Comparison of ENCODE assay signal across 10 cellular contexts in the genomic region with DNA sequence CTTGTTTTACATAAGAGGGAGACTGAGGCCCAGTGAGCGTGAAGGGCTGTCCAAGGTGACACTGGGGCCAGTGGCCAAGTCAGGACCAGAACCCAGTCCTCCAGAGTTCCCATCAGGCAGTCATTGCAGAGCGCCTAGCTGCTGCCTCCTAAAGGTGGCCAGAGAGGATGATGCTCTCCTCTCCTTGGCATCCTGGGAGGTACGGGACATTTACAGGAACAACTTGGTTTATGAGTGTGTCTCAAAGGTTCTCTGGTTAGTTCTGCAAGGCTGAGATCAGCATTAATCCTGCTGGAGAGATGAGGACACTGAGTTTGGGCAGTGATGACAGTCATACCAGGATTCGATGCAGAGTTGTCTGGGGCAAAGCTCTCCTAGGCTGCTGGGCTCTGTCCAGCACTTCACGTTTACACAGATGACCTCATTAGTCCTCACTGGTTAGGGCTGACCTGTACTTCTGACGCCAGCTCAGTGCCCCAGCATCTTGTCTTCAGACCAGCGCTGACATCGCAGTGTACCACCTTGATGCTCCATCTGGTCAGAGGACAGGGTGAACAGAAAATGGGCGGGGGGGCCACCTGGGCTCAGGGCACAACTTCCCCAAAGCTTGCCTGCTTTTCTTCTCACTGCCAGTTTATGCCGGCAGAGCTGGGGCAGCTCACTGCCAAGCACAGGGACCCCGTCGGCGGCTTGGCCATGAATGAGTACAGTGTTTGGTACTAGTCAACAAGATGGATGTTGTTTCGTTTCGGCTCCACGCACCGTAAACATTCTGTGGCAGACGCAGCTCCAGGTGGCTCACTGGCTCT.
DNase-seq lines count a peak whose midpoint lies in the region; ATAC-seq, FAIRE-seq and TF ChIP-seq lines count a peak whose summit lies in the region.
"Had no signal": no experiment of that assay in that cellular context is flagged by ENCODE, and none has a peak within 500 bp of the region (broad histone marks: within the 10 kb centered on the region; RNA-seq: fewer than 3 reads in every experiment).

No MANE protein-coding gene starts in this region.

- H3K27me3 ChIP-seq in endodermal cell (ENCODE audit: control insufficient read depth, insufficient read depth, low read length, poor library complexity, severe bottlenecking) (no peaks in the 10 kb centered on the region), osteoblast (ENCODE audit: insufficient read depth, low read length) (no peaks in the 10 kb centered on the region), colonic mucosa (no peaks in the 10 kb centered on the region)
- no peaks in the 10 kb centered on the region for H3K27me3 ChIP-seq in CD8-positive, alpha-beta memory T cell (ENCODE audit: insufficient read depth, low read length, poor library complexity, severe bottlenecking)

- FAIRE-seq in GM12892 (lab: Jason Lieb, UNC), result no peak

- H3K4me2 ChIP-seq in osteoblast (ENCODE audit: insufficient read depth, low read length), result no peak overlapping the region

- POLR2A ChIA-PET in CD8-positive, alpha-beta memory T cell (lab: Charles Lee), result no interaction called here

- no peaks in the 10 kb centered on the region for H3K4me1 Mint-ChIP-seq in endodermal cell
- no peaks in the 10 kb centered on the region for H3K4me1 Mint-ChIP-seq in CD8-positive, alpha-beta memory T cell

- no peaks in the 10 kb centered on the region for H3K36me3 Mint-ChIP-seq in endodermal cell (ENCODE audit: low read depth)
- H3K36me3 Mint-ChIP-seq in CD8-positive, alpha-beta memory T cell, result no peaks in the 10 kb centered on the region

- H3K9me3 Mint-ChIP-seq in endodermal cell, result no peaks in the 10 kb centered on the region
- no peaks in the 10 kb centered on the region for H3K9me3 Mint-ChIP-seq in CD8-positive, alpha-beta memory T cell
- H3K9me3 Mint-ChIP-seq: nephron had no signal

- peaks cover 34% of the 10 kb centered on the region for H4K20me1 ChIP-seq in osteoblast (ENCODE audit: insufficient read depth, low read length)

- no peak overlapping the region for H3K27ac Mint-ChIP-seq in endodermal cell
- H3K27ac Mint-ChIP-seq in CD8-positive, alpha-beta memory T cell, result no peak overlapping the region
- H3K27ac Mint-ChIP-seq: nephron had no signal

- H3K36me3 ChIP-seq in endodermal cell (ENCODE audit: control insufficient read depth, insufficient read depth, low read length), result no peaks in the 10 kb centered on the region
- no peaks in the 10 kb centered on the region for H3K36me3 ChIP-seq in osteoblast (ENCODE audit: insufficient read depth, low read length)
- no peaks in the 10 kb centered on the region for H3K36me3 ChIP-seq in colonic mucosa
- no peaks in the 10 kb centered on the region for H3K36me3 ChIP-seq in CD8-positive, alpha-beta memory T cell (ENCODE audit: insufficient read depth, low read length)

- H3K9me3 ChIP-seq in endodermal cell (ENCODE audit: control insufficient read depth, low read length) (no peaks in the 10 kb centered on the region), osteoblast (ENCODE audit: low read depth, low read length) (no peaks in the 10 kb centered on the region), colonic mucosa (no peaks in the 10 kb centered on the region)
- no peaks in the 10 kb centered on the region for H3K9me3 ChIP-seq in CD8-positive, alpha-beta memory T cell (ENCODE audit: low read length)

- CTCF ChIA-PET in CD8-positive, alpha-beta memory T cell (lab: Charles Lee), result no interaction called here

- no peak overlapping the region for H2AFZ ChIP-seq in osteoblast (ENCODE audit: low read length)

- H3K4me1 ChIP-seq in endodermal cell (ENCODE audit: control insufficient read depth, insufficient read depth, low read length), result no peaks in the 10 kb centered on the region
- peaks cover 9% of the 10 kb centered on the region for H3K4me1 ChIP-seq in osteoblast (ENCODE audit: insufficient read depth, low read length)
- H3K4me1 ChIP-seq in colonic mucosa, result no peaks in the 10 kb centered on the region
- no peaks in the 10 kb centered on the region for H3K4me1 ChIP-seq in CD8-positive, alpha-beta memory T cell (ENCODE audit: insufficient read depth, low read length)

- no peak for TF ChIP-seq CTCF in endodermal cell (conservative IDR thresholded peaks at IDR 0.05)
- TF ChIP-seq CTCF in osteoblast (IDR thresholded peaks at IDR 0.05; ENCODE audit: extremely low read depth, low read depth, low read length), result no peak
- TF ChIP-seq CTCF in colonic mucosa (IDR thresholded peaks at IDR 0.05), result no peak

- TF ChIP-seq POLR2A in GM12892 (IDR thresholded peaks at IDR 0.05; ENCODE audit: low read depth, low read length), result no peak

- 92 to 93% methylated on average over 15 to 18 of the region's 18 CpGs for WGBS in endodermal cell (ENCODE audit: insufficient coverage in 1 of 2, insufficient read length in 1 of 2), 2 experiments

- DNase-seq in DMS79 treated with DMSO at 0.1 percent for 48 hours (lab: John Stamatoyannopoulos, UW) (peak; percentile 17), NCI-H345 (lab: John Stamatoyannopoulos, UW) (peak; percentile 40), endodermal cell (peak; percentile 44), osteoblast (ENCODE audit: insufficient read length, low spot score, missing footprints) (peak; percentile 71), GM12892 (ENCODE audit: insufficient read length) (no peak), colonic mucosa (no peak)
- no peak for DNase-seq in CD8-positive, alpha-beta memory T cell
- DNase-seq: effector CD4-positive, alpha-beta T cell had no signal

- no peak overlapping the region for H3K4me3 ChIP-seq in endodermal cell (ENCODE audit: low read length)
- H3K4me3 ChIP-seq in osteoblast (ENCODE audit: insufficient read depth, low read length), result no peak overlapping the region
- H3K4me3 ChIP-seq in colonic mucosa, result no peak overlapping the region
- H3K4me3 ChIP-seq in CD8-positive, alpha-beta memory T cell (ENCODE audit: low read length), result no peak overlapping the region

- no peaks in the 10 kb centered on the region for H3K27me3 Mint-ChIP-seq in endodermal cell (ENCODE audit: insufficient read depth)
- H3K27me3 Mint-ChIP-seq in CD8-positive, alpha-beta memory T cell, result peaks cover 0 to 2% of the 10 kb centered on the region in 2 donors

- H3K9ac ChIP-seq in endodermal cell (ENCODE audit: extremely low read depth, low read length, poor library complexity, severe bottlenecking) (no peak overlapping the region), colonic mucosa (ENCODE audit: low read depth in 2 of 2, low read length in 2 of 2) (no peak overlapping the region)

- intact Hi-C loops in colonic mucosa (cut with DNase I), result no loop called here

- no peak overlapping the region for H3K4me3 Mint-ChIP-seq in endodermal cell
- H3K4me3 Mint-ChIP-seq in CD8-positive, alpha-beta memory T cell, result no peak overlapping the region
- H3K4me3 Mint-ChIP-seq: nephron had no signal

- H3K27ac ChIP-seq in endodermal cell (ENCODE audit: low read depth, low read length) (no peak overlapping the region), osteoblast (ENCODE audit: low read depth, low read length) (no peak overlapping the region), colonic mucosa (no peak overlapping the region)
- H3K27ac ChIP-seq in CD8-positive, alpha-beta memory T cell (ENCODE audit: low read depth, low read length), result no peak overlapping the region

- no peaks in the 10 kb centered on the region for H3K79me2 ChIP-seq in osteoblast (ENCODE audit: insufficient read depth, low read length)

- ATAC-seq in HG03354 (IDR thresholded peaks at IDR 0.05; ENCODE audit: poor library complexity, severe bottlenecking, unreplicated experiment), result no peak

Comparison
In these comparisons a context has a peak if more than half of its experiments do, and no peak if none do; other contexts are left out.
1. DNase-seq: peak in DMS79 treated with DMSO at 0.1 percent for 48 hours (single experiment), NCI-H345 (single experiment), endodermal cell (single experiment) and osteoblast (single experiment); none in GM12892 (single experiment), colonic mucosa (single experiment) and CD8-positive, alpha-beta memory T cell (0 of 5).